In the genomic region with DNA sequence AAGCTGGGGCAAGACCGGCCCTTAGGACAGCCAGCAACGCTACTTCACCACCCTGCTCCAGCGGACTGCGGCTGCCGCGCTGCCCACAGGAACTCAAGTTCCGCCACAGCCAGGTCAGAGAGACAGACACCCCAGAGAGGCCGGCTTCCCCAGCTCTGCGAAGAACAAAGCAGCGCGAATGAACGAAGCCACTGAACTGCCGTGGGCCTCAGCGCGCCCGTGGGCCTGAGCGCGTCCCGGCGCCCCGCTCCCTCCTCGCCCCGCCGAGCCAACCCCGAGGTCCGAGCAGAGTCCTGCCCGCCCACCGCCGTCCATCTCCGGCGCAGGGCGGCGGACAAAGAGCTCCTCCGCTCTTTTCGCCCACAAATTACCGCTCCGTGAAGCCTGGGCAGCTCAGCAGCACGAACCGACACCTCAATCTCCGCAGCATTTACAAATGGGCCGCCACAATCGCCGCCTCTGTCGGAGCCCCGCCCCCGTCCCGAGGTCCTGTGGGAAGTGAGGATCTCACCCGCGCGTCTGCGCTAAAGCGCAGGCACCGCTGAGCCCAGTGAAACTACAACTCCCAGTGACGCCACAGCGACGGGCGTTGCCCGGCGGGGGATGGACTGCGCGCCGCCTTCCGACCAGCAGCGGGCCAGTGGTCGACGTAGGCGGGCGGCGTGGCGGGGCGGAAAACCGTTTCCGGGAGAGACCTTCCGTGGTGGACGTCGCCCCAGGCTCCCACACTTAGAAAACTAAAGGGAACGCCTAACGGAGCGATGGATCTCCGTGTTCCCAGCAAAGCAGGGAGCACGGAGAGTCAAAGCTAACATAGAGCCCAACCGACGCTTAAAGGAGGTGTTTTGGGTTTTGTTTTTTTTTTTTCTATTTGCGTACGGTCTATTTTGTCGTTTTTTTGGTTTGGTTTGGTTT, we compare ENCODE assay signal across 1 cellular context.
TF ChIP-seq lines count a peak whose summit lies in the region.

No MANE protein-coding gene starts in this region.

TF ChIP-seq in H1, 55 proteins besides CTCF, POLR2A, EP300 and RAD21 (continued from another document):
- no peak for TF ChIP-seq POU5F1 (IDR thresholded peaks at IDR 0.05; ENCODE audit: low read depth, low read length)
TF ChIP-seq in H1: peak in this region for 18.
